8 cellular contexts compared by ENCODE assay signal in genomic region chr3:31531465-31531991, GRCh38. TPM values are rescaled to one million over a fixed set of nuclear protein-coding genes. Genes with fewer than 3 reads are reported as not detected.
A peak's percentile ranks its signal among the peaks of the same experiment; 100 is the strongest.
DNase-seq lines count a peak whose midpoint lies in the region; ATAC-seq and TF ChIP-seq lines count a peak whose summit lies in the region.

No MANE protein-coding gene starts in this region.

- peaks cover 33 to 35% of the 10 kb centered on the region in 2 donors for H3K4me1 ChIP-seq in gastrocnemius medialis

- no peak for TF ChIP-seq POLR2A in gastrocnemius medialis (IDR thresholded peaks at IDR 0.05)

- H3K4me1 Mint-ChIP-seq in T-helper 1 cell treated with Interleukin-12 subunit alpha and Interleukin-12 subunit beta and Interleukin-4 antibody, amounts not matched to agents 30 μg/mL and 1 μg/mL, for 36 hours (ENCODE audit: low read depth) = peaks cover 12% of the 10 kb centered on the region

- H3K9me3 Mint-ChIP-seq in T-helper 1 cell treated with Interleukin-12 subunit alpha and Interleukin-12 subunit beta and Interleukin-4 antibody, amounts not matched to agents 30 μg/mL and 1 μg/mL, for 36 hours = no peaks in the 10 kb centered on the region

- H3K27me3 Mint-ChIP-seq in T-helper 1 cell treated with Interleukin-12 subunit alpha and Interleukin-12 subunit beta and Interleukin-4 antibody, amounts not matched to agents 30 μg/mL and 1 μg/mL, for 36 hours (ENCODE audit: low read depth) = peaks cover 4% of the 10 kb centered on the region

- H3K27ac ChIP-seq in SK-N-MC (peak overlapping the region; percentile 96), gastrocnemius medialis (peak overlapping the region; percentile 92 to 99 (median 98))

- DNase-seq in T-helper 1 cell (no peak), SK-N-MC (ENCODE audit: low read depth, low spot score) (no peak), fibroblast of mammary gland (ENCODE audit: low read depth) (peak; percentile 21), gastrocnemius medialis (no peak), cerebellum (ENCODE audit: low spot score) (no peak), HuH-7.5 (ENCODE audit: low spot score) (no peak)

- H3K4me3 ChIP-seq in SK-N-MC (peak overlapping the region; percentile 84), fibroblast of mammary gland (ENCODE audit: control insufficient read depth, low read depth, low read length) (peak overlapping the region; percentile 89), gastrocnemius medialis (peak overlapping the region; percentile 65 to 98 (median 95))

- in situ Hi-C loops in gastrocnemius medialis (cut with MboI; ENCODE audit: low sequenced_read_pairs in 4 of 4) = loop anchor here in 1 of 4 donors (25.0 kb wide), 1 partner anchor 581 kb away; the partner anchor contains the start of gene GPD1L

- H3K27me3 ChIP-seq in gastrocnemius medialis = no peaks in the 10 kb centered on the region

- H3K36me3 ChIP-seq in SK-N-MC (ENCODE audit: insufficient read depth, low read length) (peaks cover 3% of the 10 kb centered on the region; the same call in 1 of the 2 replicates), gastrocnemius medialis (no peaks in the 10 kb centered on the region)

- intact Hi-C loops in gastrocnemius medialis (cut with DNase I; ENCODE audit: low total_unique reads) = loop anchor here (5.0 kb wide), 1 partner anchor 1041 kb away; the partner anchor contains the start of gene DYNC1LI1

- H3K4me3 Mint-ChIP-seq in T-helper 1 cell treated with Interleukin-12 subunit alpha and Interleukin-12 subunit beta and Interleukin-4 antibody, amounts not matched to agents 30 μg/mL and 1 μg/mL, for 36 hours = peak overlapping the region; percentile 98

- ATAC-seq in gastrocnemius medialis (no peak), GM21723 (IDR thresholded peaks at IDR 0.05; ENCODE audit: unreplicated experiment) (no peak)

- peak overlapping the region; percentile 99 for H3K27ac Mint-ChIP-seq in T-helper 1 cell treated with Interleukin-12 subunit alpha and Interleukin-12 subunit beta and Interleukin-4 antibody, amounts not matched to agents 30 μg/mL and 1 μg/mL, for 36 hours

- peak overlapping the region; percentile 90 for H3K9ac ChIP-seq in SK-N-MC (ENCODE audit: insufficient read length)

- no peaks in the 10 kb centered on the region for H3K9me3 ChIP-seq in SK-N-MC (ENCODE audit: low read depth, low read length)
- H3K9me3 ChIP-seq in gastrocnemius medialis = no peaks in the 10 kb centered on the region

- peaks cover 9% of the 10 kb centered on the region for H3K36me3 Mint-ChIP-seq in T-helper 1 cell treated with Interleukin-12 subunit alpha and Interleukin-12 subunit beta and Interleukin-4 antibody, amounts not matched to agents 30 μg/mL and 1 μg/mL, for 36 hours (ENCODE audit: low read depth)

- TF ChIP-seq CTCF in fibroblast of mammary gland (conservative IDR thresholded peaks at IDR 0.05; ENCODE audit: control insufficient read depth, insufficient read depth, low read depth, low read length) (peak; percentile 23), gastrocnemius medialis (IDR thresholded peaks at IDR 0.05 in 4 of 5, conservative IDR thresholded peaks at IDR 0.05 in 1 of 5) (peak in 1 of 5 experiments; percentile 34)

RNA-seq across cellular contexts. Expression of gene STT3B, which starts 1.2 kb away (rescaled TPM):
- total RNA-seq in gastrocnemius medialis = 10 to 100 TPM; 62.4 to 99.3 (median 69.0) TPM
- total RNA-seq in cerebellum = 95.2 TPM
